ENCODE assay signal across 8 cellular contexts in the genomic region with DNA sequence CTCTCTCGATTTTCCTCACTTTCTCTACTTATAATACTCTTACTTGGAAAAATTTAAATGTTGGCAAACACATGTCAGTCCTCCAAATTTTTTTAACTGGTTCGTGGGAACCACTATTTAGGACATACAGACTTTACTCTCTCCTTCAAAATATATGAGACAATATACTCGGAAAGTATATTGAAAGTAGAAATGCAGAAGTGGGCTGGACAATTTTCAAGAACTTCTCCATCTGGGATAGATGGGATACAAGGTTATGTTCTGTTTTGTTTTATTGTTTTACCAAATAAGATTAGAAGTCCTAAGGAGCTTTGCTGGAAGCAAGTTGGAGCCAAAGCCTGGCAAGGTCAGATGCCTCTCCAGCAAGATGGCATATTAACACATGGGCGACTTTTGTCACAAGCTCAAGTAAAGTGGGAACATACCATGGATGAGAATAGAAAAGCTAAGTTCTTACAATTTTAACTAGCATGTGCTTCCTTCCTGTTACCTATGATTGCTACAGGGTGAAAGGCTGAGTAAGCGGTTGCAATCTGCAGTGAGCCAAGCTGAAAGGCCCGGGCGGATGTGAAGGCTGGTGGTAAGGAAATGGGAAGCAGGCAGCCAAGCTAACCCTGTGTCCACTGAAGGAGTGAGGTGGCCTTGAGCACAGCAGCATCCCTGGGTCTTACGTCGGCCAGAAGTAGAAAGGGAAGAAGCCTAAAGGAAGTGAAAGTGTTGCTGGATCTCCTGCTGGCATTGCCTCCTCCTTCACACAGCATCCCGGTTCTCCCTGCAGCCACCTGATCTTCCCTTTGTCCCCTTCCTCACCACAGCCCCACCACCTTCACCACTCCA. TPM values are rescaled to one million over a fixed set of nuclear protein-coding genes. Genes with fewer than 3 reads are reported as not detected.
DNase-seq lines count a peak whose midpoint lies in the region; ATAC-seq lines count a peak whose summit lies in the region.

No MANE protein-coding gene starts in this region.

- DNase-seq in GF-D8 (lab: John Stamatoyannopoulos, UW), result peak; percentile 91
- DNase-seq in activated CD4-positive, alpha-beta memory T cell treated with anti-CD3 and anti-CD28 coated beads for 36 hours, result peak; percentile 74
- peak; percentile 85 for DNase-seq in cardiac septum (ENCODE audit: low spot score)
- DNase-seq in stimulated activated CD4-positive, alpha-beta T cell treated with anti-CD3 and anti-CD28 coated beads, Interleukin-2, amount 100 ng/mL, for 48 hours, result peak; percentile 34 to 40
- DNase-seq in HT-29 (ENCODE audit: low spot score), result no peak

- peak overlapping the region; percentile 88 for H3K27ac Mint-ChIP-seq in activated CD4-positive, alpha-beta memory T cell treated with anti-CD3 and anti-CD28 coated beads for 36 hours

- peaks cover 10% of the 10 kb centered on the region for H3K36me3 Mint-ChIP-seq in activated CD4-positive, alpha-beta memory T cell treated with anti-CD3 and anti-CD28 coated beads for 36 hours

- POLR2A ChIA-PET in activated CD4-positive, alpha-beta memory T cell treated with anti-CD3 and anti-CD28 coated beads for 36 hours (lab: Charles Lee), result interaction anchor here (1.0 to 1.8 kb wide), 4 partner anchors 12 to 496 kb away, joined by 3 to 8 read pairs (median 6); a partner anchor contains a TSS

- intact Hi-C loops in activated CD4-positive, alpha-beta memory T cell treated with anti-CD3 and anti-CD28 coated beads for 36 hours (cut with micrococcal nuclease), result no loop called here
- intact Hi-C loops in cardiac septum (cut with DNase I), result no loop called here

- H3K9me3 Mint-ChIP-seq in activated CD4-positive, alpha-beta memory T cell treated with anti-CD3 and anti-CD28 coated beads for 36 hours, result no peaks in the 10 kb centered on the region

- H3K4me3 Mint-ChIP-seq in activated CD4-positive, alpha-beta memory T cell treated with anti-CD3 and anti-CD28 coated beads for 36 hours, result peak overlapping the region; percentile 70

- CTCF ChIA-PET in activated CD4-positive, alpha-beta memory T cell treated with anti-CD3 and anti-CD28 coated beads for 36 hours (lab: Charles Lee), result interaction anchor here (1.1 to 1.9 kb wide), 2 partner anchors 12 to 141 kb away, joined by 3 to 12 read pairs; no protein-coding TSS in a partner anchor

- ATAC-seq in HG02981 (IDR thresholded peaks at IDR 0.05; ENCODE audit: unreplicated experiment), result peak; percentile 32
- no peak for ATAC-seq in HG03159 (IDR thresholded peaks at IDR 0.05; ENCODE audit: unreplicated experiment)
- no peak for ATAC-seq in HG02884 (IDR thresholded peaks at IDR 0.05; ENCODE audit: unreplicated experiment)

- H3K4me1 Mint-ChIP-seq in activated CD4-positive, alpha-beta memory T cell treated with anti-CD3 and anti-CD28 coated beads for 36 hours (ENCODE audit: low read depth), result peaks cover 81% of the 10 kb centered on the region

- H3K27me3 Mint-ChIP-seq in activated CD4-positive, alpha-beta memory T cell treated with anti-CD3 and anti-CD28 coated beads for 36 hours, result no peaks in the 10 kb centered on the region

RNA-seq across cellular contexts. Expression of a gene that starts 7.1 kb away (rescaled TPM):
- total RNA-seq in activated CD4-positive, alpha-beta memory T cell treated with anti-CD3 and anti-CD28 coated beads for 36 hours, result 10 to 100 TPM; 13.2 to 13.8 TPM
- total RNA-seq in cardiac septum, result 17.6 TPM
- 10.9 and 11.8 TPM in 2 replicates for total RNA-seq in HT-29 (2014; rRNA removed; shearing (Covaris generic))

RNA-seq across cellular contexts. Expression of a gene that starts 37.3 kb away (rescaled TPM):
- total RNA-seq in activated CD4-positive, alpha-beta memory T cell treated with anti-CD3 and anti-CD28 coated beads for 36 hours, result 1 to 10 TPM; 5.4 to 6.4 TPM
- total RNA-seq in cardiac septum, result 13.2 TPM
- 16.5 and 19.5 TPM in 2 replicates for total RNA-seq in HT-29 (2014; rRNA removed; shearing (Covaris generic))
